Comparison of ENCODE assay signal across 19 cellular contexts in genomic region chr5:176904276-176904675, GRCh38. TPM values are rescaled to one million over a fixed set of nuclear protein-coding genes. Genes with fewer than 3 reads are reported as not detected.
DNase-seq lines count a peak whose midpoint lies in the region; TF ChIP-seq lines count a peak whose summit lies in the region.
"Had no signal": no experiment of that assay in that cellular context is flagged by ENCODE, and none has a peak within 500 bp of the region (broad histone marks: within the 10 kb centered on the region; RNA-seq: fewer than 3 reads in every experiment).

No MANE protein-coding gene starts in this region.

- H3K9me3 Mint-ChIP-seq in activated T-cell treated with anti-CD3 and anti-CD28 coated beads, Interleukin-2, amount 50 U/mL, for 24 hours = no peaks in the 10 kb centered on the region
- no peaks in the 10 kb centered on the region for H3K9me3 Mint-ChIP-seq in HFFc6
- H3K9me3 Mint-ChIP-seq: CD8-positive, alpha-beta memory T cell had no signal

- no peak overlapping the region for H3K4me3 Mint-ChIP-seq in activated T-cell treated with anti-CD3 and anti-CD28 coated beads, Interleukin-2, amount 50 U/mL, for 24 hours
- H3K4me3 Mint-ChIP-seq in HFFc6 = no peak overlapping the region
- H3K4me3 Mint-ChIP-seq: CD8-positive, alpha-beta memory T cell had no signal

- H4K5ac ChIP-seq in mesendoderm (ENCODE audit: low read length) = no peak overlapping the region

- no peak for TF ChIP-seq CTCF in choroid plexus epithelial cell (conservative IDR thresholded peaks at IDR 0.05; ENCODE audit: low read depth, low read length)
- TF ChIP-seq CTCF in HFFc6 (IDR thresholded peaks at IDR 0.05) = no peak

- peaks cover 38% of the 10 kb centered on the region for H3K4me1 Mint-ChIP-seq in activated T-cell treated with anti-CD3 and anti-CD28 coated beads, Interleukin-2, amount 50 U/mL, for 24 hours (ENCODE audit: low read depth)
- no peaks in the 10 kb centered on the region for H3K4me1 Mint-ChIP-seq in HFFc6 (ENCODE audit: low read depth)

- no peak overlapping the region for H2BK120ac ChIP-seq in mesendoderm (ENCODE audit: low read depth, low read length)

- no peak for DNase-seq in activated T-cell treated with anti-CD3 and anti-CD28 coated beads, Interleukin-2, amount 50 U/mL, for 24 hours
- DNase-seq in activated T-cell treated with anti-CD3 and anti-CD28 coated beads, Interleukin-2, amount 50 U/mL, for 1 hour = no peak
- DNase-seq in choroid plexus epithelial cell (ENCODE audit: low read depth) = peak; percentile 15
- peak; percentile 29 for DNase-seq in mesendoderm
- no peak for DNase-seq in cortex of kidney (lab: John Stamatoyannopoulos, UW)
- no peak for DNase-seq in stimulated activated naive CD4-positive, alpha-beta T cell (lab: John Stamatoyannopoulos, UW)
- no peak for DNase-seq in GM19238 (ENCODE audit: insufficient read length, low spot score)
- DNase-seq in HFFc6 = no peak
- DNase-seq: CD8-positive, alpha-beta memory T cell; DMS79 treated with DMSO at 0.1 percent for 48 hours; GM23248; NCI-H1436 treated with DMSO at 0.1 percent for 48 hours; NCI-H2081; NCI-H510A treated with DMSO at 0.1 percent for 48 hours; Right ventricle myocardium superior had no signal

- no peak overlapping the region for H2AK5ac ChIP-seq in mesendoderm (ENCODE audit: low read length)

- no peak overlapping the region for H3K9ac ChIP-seq in mesendoderm (ENCODE audit: low read length)
- H3K9ac ChIP-seq: GM23248 had no signal

- H3K27ac Mint-ChIP-seq in activated T-cell treated with anti-CD3 and anti-CD28 coated beads, Interleukin-2, amount 50 U/mL, for 24 hours = peak overlapping the region; percentile 3
- H3K27ac Mint-ChIP-seq in HFFc6 = no peak overlapping the region

- peaks cover 11% of the 10 kb centered on the region for H3K36me3 ChIP-seq in mesendoderm (ENCODE audit: control insufficient read depth, insufficient read depth, low read length)

- no peaks in the 10 kb centered on the region for H3K27me3 Mint-ChIP-seq in activated T-cell treated with anti-CD3 and anti-CD28 coated beads, Interleukin-2, amount 50 U/mL, for 24 hours
- no peaks in the 10 kb centered on the region; the same call in none of the 2 replicates for H3K27me3 Mint-ChIP-seq in HFFc6 (ENCODE audit: insufficient read depth)
- H3K27me3 Mint-ChIP-seq: CD8-positive, alpha-beta memory T cell had no signal

- no peak overlapping the region for H2BK15ac ChIP-seq in mesendoderm (replicated peaks; ENCODE audit: low read depth)

- H3K79me2 ChIP-seq in mesendoderm (ENCODE audit: control insufficient read depth, insufficient read depth, low read length) = no peaks in the 10 kb centered on the region

- no peaks in the 10 kb centered on the region for H3K4me1 ChIP-seq in mesendoderm (ENCODE audit: control insufficient read depth, low read depth, low read length)

- H3K56ac ChIP-seq in mesendoderm (ENCODE audit: low read length) = no peak overlapping the region

- no peak overlapping the region for H3K23ac ChIP-seq in mesendoderm (ENCODE audit: low read length)

- H3K4me3 ChIP-seq in choroid plexus epithelial cell (ENCODE audit: low read depth, low read length) = no peak overlapping the region
- H3K4me3 ChIP-seq in mesendoderm (ENCODE audit: low read length) = no peak overlapping the region
- H3K4me3 ChIP-seq: BLaER1 treated with 17β-estradiol and CSF1 and Interleukin-3, amounts not matched to agents 10 nM and 100 nM; GM23248; K562 had no signal

- no peak overlapping the region for H3K18ac ChIP-seq in mesendoderm (ENCODE audit: low read length)

- no peaks in the 10 kb centered on the region for H3K79me1 ChIP-seq in mesendoderm (ENCODE audit: low read length)

- H4K8ac ChIP-seq in mesendoderm (ENCODE audit: low read depth, low read length) = no peak overlapping the region

- no peak overlapping the region for H3K4me2 ChIP-seq in mesendoderm (ENCODE audit: low read length)

- H2BK5ac ChIP-seq in mesendoderm (ENCODE audit: low read length) = no peak overlapping the region

- peaks cover 89% of the 10 kb centered on the region for H3K36me3 Mint-ChIP-seq in activated T-cell treated with anti-CD3 and anti-CD28 coated beads, Interleukin-2, amount 50 U/mL, for 24 hours (ENCODE audit: low read depth)
- peaks cover 25% of the 10 kb centered on the region for H3K36me3 Mint-ChIP-seq in HFFc6 (ENCODE audit: low read depth)

- no CpG with 5 or more reads among the region's 3 CpGs for WGBS in mesendoderm (ENCODE audit: extremely low coverage, insufficient coverage, low lambda C conversion rate)

- no peak overlapping the region for H3K27ac ChIP-seq in mesendoderm (ENCODE audit: low read depth, low read length)
- H3K27ac ChIP-seq: GM23248 had no signal

- H3K27me3 ChIP-seq in mesendoderm (ENCODE audit: insufficient read depth, low read length, poor library complexity) = no peaks in the 10 kb centered on the region
- H3K27me3 ChIP-seq: BLaER1 treated with 17β-estradiol and CSF1 and Interleukin-3, amounts not matched to agents 10 nM and 100 nM had no signal

- no peak overlapping the region for H3K4ac ChIP-seq in mesendoderm (ENCODE audit: low read depth, low read length)

RNA-seq across cellular contexts. Expression of gene HK3, which starts 5.1 kb away (rescaled TPM):
- not detected for polyA plus RNA-seq in mesendoderm (2013, experiment 1 of 2)
- not detected for polyA plus RNA-seq in mesendoderm (2013, experiment 2 of 2)
- total RNA-seq in HFFc6 (2021; fragmentation: NEBNext Ultra II Directional; extraction: Animal tissue kit (Norgen Biotek cat#: 25700)) = not detected
- total RNA-seq: A172, GM23248, M059J had no signal
- polyA plus RNA-seq: CD8-positive, alpha-beta memory T cell; GM23248; K562 had no signal

Comparison
In these comparisons a context has a peak if more than half of its experiments do, and no peak if none do; other contexts are left out.
1. DNase-seq: peak in choroid plexus epithelial cell (single experiment) and mesendoderm (single experiment); none in activated T-cell treated with anti-CD3 and anti-CD28 coated beads, Interleukin-2, amount 50 U/mL, for 24 hours (single experiment), activated T-cell treated with anti-CD3 and anti-CD28 coated beads, Interleukin-2, amount 50 U/mL, for 1 hour (single experiment), cortex of kidney (single experiment), stimulated activated naive CD4-positive, alpha-beta T cell (0 of 6), GM19238 (single experiment) and HFFc6 (single experiment).